In the genomic region with DNA sequence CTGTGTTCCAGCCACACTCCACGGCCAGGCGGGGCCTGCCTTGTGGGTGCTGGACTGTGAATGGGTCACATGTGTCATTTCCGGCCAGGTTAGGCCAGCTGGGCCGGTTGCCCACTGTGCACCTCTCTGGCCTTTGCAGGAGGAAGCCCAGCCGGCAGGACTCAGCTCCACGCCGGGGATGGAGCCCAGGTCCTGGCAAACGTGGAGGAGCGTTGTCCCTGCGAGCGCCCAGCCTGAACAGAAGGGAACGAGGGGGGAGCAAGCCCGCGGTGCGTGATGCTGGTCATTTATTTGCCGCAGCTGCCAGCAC, we compare ENCODE assay signal across 17 cellular contexts.
A peak's percentile ranks its signal among the peaks of the same experiment; 100 is the strongest.
DNase-seq lines count a peak whose midpoint lies in the region; ATAC-seq, FAIRE-seq and TF ChIP-seq lines count a peak whose summit lies in the region.
"Had no signal": no experiment of that assay in that cellular context is flagged by ENCODE, and none has a peak within 500 bp of the region (broad histone marks: within the 10 kb centered on the region; RNA-seq: fewer than 3 reads in every experiment).

No MANE protein-coding gene starts in this region.

- H3K27ac Mint-ChIP-seq in CD14-positive monocyte (no peak overlapping the region), astrocyte (ENCODE audit: unreplicated experiment) (no peak overlapping the region)
- H3K27ac Mint-ChIP-seq in natural killer cell treated with Interleukin-12 subunit alpha and Interleukin-12 subunit beta and Interleukin-15 and Interleukin-18, amount 100 ng/mL, for 72 hours: no peak overlapping the region
- H3K27ac Mint-ChIP-seq: activated naive CD4-positive, alpha-beta T cell treated with anti-CD3 and anti-CD28 coated beads for 36 hours; stimulated activated naive CD8-positive, alpha-beta T cell treated with anti-CD3 and anti-CD28 coated beads, Interleukin-15, amount 100 ng/mL, for 72 hours; T-cell had no signal

- FAIRE-seq in astrocyte (lab: Jason Lieb, UNC): no peak
- FAIRE-seq: K562 had no signal

- no peak overlapping the region for H2AFZ ChIP-seq in astrocyte (ENCODE audit: low read depth, low read length)
- H2AFZ ChIP-seq: GM23248 had no signal

- H3K27ac ChIP-seq in astrocyte (ENCODE audit: low read depth, low read length): peak overlapping the region; percentile 81
- H3K27ac ChIP-seq in left ventricle myocardium inferior (replicated peaks): peak overlapping the region; percentile 81
- H3K27ac ChIP-seq: GM23248 had no signal

- H3K4me3 Mint-ChIP-seq in CD14-positive monocyte: no peak overlapping the region
- H3K4me3 Mint-ChIP-seq in astrocyte (ENCODE audit: unreplicated experiment): no peak overlapping the region
- H3K4me3 Mint-ChIP-seq in natural killer cell treated with Interleukin-12 subunit alpha and Interleukin-12 subunit beta and Interleukin-15 and Interleukin-18, amount 100 ng/mL, for 72 hours: no peak overlapping the region
- H3K4me3 Mint-ChIP-seq: activated naive CD4-positive, alpha-beta T cell treated with anti-CD3 and anti-CD28 coated beads for 36 hours; stimulated activated naive CD8-positive, alpha-beta T cell treated with anti-CD3 and anti-CD28 coated beads, Interleukin-15, amount 100 ng/mL, for 72 hours; T-cell had no signal

- DNase-seq in CD14-positive monocyte (ENCODE audit: low spot score) (peak; percentile 39), astrocyte (ENCODE audit: low read depth) (no peak), left ventricle myocardium inferior (no peak), omental fat pad (ENCODE audit: low spot score) (no peak), RPMI8226 (no peak), SKM-1 (lab: John Stamatoyannopoulos, UW; ENCODE audit: unreplicated experiment) (no peak), RKO (ENCODE audit: low spot score) (no peak)
- no peak for DNase-seq in natural killer cell treated with Interleukin-12 subunit alpha and Interleukin-12 subunit beta and Interleukin-15 and Interleukin-18, amount 100 ng/mL, for 72 hours (ENCODE audit: low spot score)
- DNase-seq: activated naive CD4-positive, alpha-beta T cell treated with anti-CD3 and anti-CD28 coated beads for 36 hours; Calu3; NCI-H1092; stimulated activated naive CD8-positive, alpha-beta T cell treated with anti-CD3 and anti-CD28 coated beads, Interleukin-15, amount 100 ng/mL, for 72 hours; T-cell had no signal

- H3K9me3 Mint-ChIP-seq in CD14-positive monocyte (no peaks in the 10 kb centered on the region), astrocyte (ENCODE audit: unreplicated experiment) (no peaks in the 10 kb centered on the region)
- H3K9me3 Mint-ChIP-seq in natural killer cell treated with Interleukin-12 subunit alpha and Interleukin-12 subunit beta and Interleukin-15 and Interleukin-18, amount 100 ng/mL, for 72 hours: no peaks in the 10 kb centered on the region
- H3K9me3 Mint-ChIP-seq: activated naive CD4-positive, alpha-beta T cell treated with anti-CD3 and anti-CD28 coated beads for 36 hours; stimulated activated naive CD8-positive, alpha-beta T cell treated with anti-CD3 and anti-CD28 coated beads, Interleukin-15, amount 100 ng/mL, for 72 hours; T-cell had no signal

- no peaks in the 10 kb centered on the region for H4K20me1 ChIP-seq in astrocyte (ENCODE audit: insufficient read depth, low read length)

- ATAC-seq in omental fat pad (ENCODE audit: low FRiP score): peak; percentile 0
- no peak for ATAC-seq in natural killer cell treated with Interleukin-12 subunit alpha and Interleukin-12 subunit beta and Interleukin-15 and Interleukin-18, amount 100 ng/mL, for 72 hours
- ATAC-seq: activated CD4-positive, CD25-positive, alpha-beta regulatory T cell treated with anti-CD3 and anti-CD28 coated beads, Interleukin-2, amount 50 U/mL, for 24 hours; stimulated activated naive CD8-positive, alpha-beta T cell treated with anti-CD3 and anti-CD28 coated beads, Interleukin-15, amount 100 ng/mL, for 72 hours; T-cell had no signal

- peak overlapping the region; percentile 54 for H3K4me2 ChIP-seq in astrocyte (ENCODE audit: low read length)

- H3K4me1 Mint-ChIP-seq in CD14-positive monocyte (no peaks in the 10 kb centered on the region), astrocyte (ENCODE audit: low read depth, unreplicated experiment) (peaks cover 25% of the 10 kb centered on the region)
- H3K4me1 Mint-ChIP-seq in natural killer cell treated with Interleukin-12 subunit alpha and Interleukin-12 subunit beta and Interleukin-15 and Interleukin-18, amount 100 ng/mL, for 72 hours (ENCODE audit: low read depth in 2 of 2): peaks cover 0 to 2% of the 10 kb centered on the region in 2 donors
- H3K4me1 Mint-ChIP-seq: stimulated activated naive CD8-positive, alpha-beta T cell treated with anti-CD3 and anti-CD28 coated beads, Interleukin-15, amount 100 ng/mL, for 72 hours; T-cell had no signal

- intact Hi-C loops in CD14-positive monocyte (cut with micrococcal nuclease) (no loop called here), left ventricle myocardium inferior (cut with micrococcal nuclease) (loop anchor here (10.0 kb wide), 1 partner anchor 63 kb away; no protein-coding TSS in a partner anchor)

- TF ChIP-seq CTCF in CD14-positive monocyte (IDR thresholded peaks at IDR 0.05) (no peak), astrocyte (IDR thresholded peaks at IDR 0.05; ENCODE audit: insufficient read depth, low read depth, low read length) (no peak), left ventricle myocardium inferior (IDR thresholded peaks at IDR 0.05; ENCODE audit: borderline replicate concordance) (no peak), omental fat pad (IDR thresholded peaks at IDR 0.05) (no peak)

- no peaks in the 10 kb centered on the region for H3K27me3 ChIP-seq in astrocyte (ENCODE audit: insufficient read depth, low read length)
- H3K27me3 ChIP-seq in left ventricle myocardium inferior (ENCODE audit: low read depth): peaks cover 38% of the 10 kb centered on the region

- H3K4me1 ChIP-seq in astrocyte (ENCODE audit: insufficient read depth, low read length) (peaks cover 64% of the 10 kb centered on the region), left ventricle myocardium inferior (peaks cover 52% of the 10 kb centered on the region)

- H3K9me3 ChIP-seq in astrocyte (ENCODE audit: insufficient read depth, low read depth, low read length): peaks cover 2% of the 10 kb centered on the region
- peaks cover 4% of the 10 kb centered on the region for H3K9me3 ChIP-seq in left ventricle myocardium inferior (replicated peaks)

- H3K4me3 ChIP-seq in astrocyte (ENCODE audit: insufficient read depth, low read depth, low read length) (no peak overlapping the region), left ventricle myocardium inferior (peak overlapping the region; percentile 51)
- H3K4me3 ChIP-seq: GM23248, K562, skin epidermis had no signal

- H3K27me3 Mint-ChIP-seq in CD14-positive monocyte (ENCODE audit: low read depth in 3 of 3): peaks cover 0 to 15% (median 14%) of the 10 kb centered on the region in 3 donors
- H3K27me3 Mint-ChIP-seq in astrocyte (ENCODE audit: low read depth, unreplicated experiment): peaks cover 9% of the 10 kb centered on the region
- peaks cover 6 to 8% of the 10 kb centered on the region in 2 donors for H3K27me3 Mint-ChIP-seq in natural killer cell treated with Interleukin-12 subunit alpha and Interleukin-12 subunit beta and Interleukin-15 and Interleukin-18, amount 100 ng/mL, for 72 hours

- no peaks in the 10 kb centered on the region for H3K79me2 ChIP-seq in astrocyte (ENCODE audit: insufficient read depth, low read length)

- H3K36me3 Mint-ChIP-seq in CD14-positive monocyte: no peaks in the 10 kb centered on the region
- H3K36me3 Mint-ChIP-seq in astrocyte (ENCODE audit: low read depth, unreplicated experiment): no peaks in the 10 kb centered on the region
- no peaks in the 10 kb centered on the region for H3K36me3 Mint-ChIP-seq in natural killer cell treated with Interleukin-12 subunit alpha and Interleukin-12 subunit beta and Interleukin-15 and Interleukin-18, amount 100 ng/mL, for 72 hours
- H3K36me3 Mint-ChIP-seq: T-cell had no signal

- peak overlapping the region; percentile 82 for H3K9ac ChIP-seq in astrocyte (ENCODE audit: low read length)
- H3K9ac ChIP-seq: GM23248 had no signal

- H3K36me3 ChIP-seq in astrocyte (ENCODE audit: insufficient read depth, low read length) (no peaks in the 10 kb centered on the region), left ventricle myocardium inferior (no peaks in the 10 kb centered on the region)
